17 cellular contexts compared by ENCODE assay signal in genomic region chrX:109797311-109797975, GRCh38.
DNase-seq lines count a peak whose midpoint lies in the region; ATAC-seq and TF ChIP-seq lines count a peak whose summit lies in the region.
"Had no signal": no experiment of that assay in that cellular context is flagged by ENCODE, and none has a peak within 500 bp of the region (broad histone marks: within the 10 kb centered on the region; RNA-seq: fewer than 3 reads in every experiment).

No MANE protein-coding gene starts in this region.

- TF ChIP-seq EP300 in tibial nerve (IDR thresholded peaks at IDR 0.05) = no peak

- H3K9me3 ChIP-seq in tibial nerve = no peaks in the 10 kb centered on the region

- H3K4me1 ChIP-seq in foreskin keratinocyte (peaks cover 8% of the 10 kb centered on the region), tibial nerve (no peaks in the 10 kb centered on the region)

- no peak for TF ChIP-seq POLR2A in tibial nerve (IDR thresholded peaks at IDR 0.05)

- DNase-seq in DMS 273 (lab: John Stamatoyannopoulos, UW; ENCODE audit: unreplicated experiment) = peak; percentile 66
- peak; percentile 30 for DNase-seq in NCI-H1694 treated with DMSO at 0.1 percent for 48 hours (lab: John Stamatoyannopoulos, UW)
- peak; percentile 17 to 42 for DNase-seq in foreskin keratinocyte
- no peak for DNase-seq in ACHN
- no peak for DNase-seq in tibial nerve (ENCODE audit: low spot score in 2 of 2)
- no peak for DNase-seq in NCI-H1930 (lab: John Stamatoyannopoulos, UW)
- DNase-seq: CD8-positive, alpha-beta memory T cell; dorsolateral prefrontal cortex; NCI-H146; NCI-H524; nephron progenitor cell; stimulated activated CD4-positive, alpha-beta T cell treated with anti-CD3 and anti-CD28 coated beads, Interleukin-4, amount 100 ng/mL, for 4 hours; T-helper 2 cell had no signal

- WGBS in tibial nerve, 2 donors = 54 to 61% methylated on average over 1 of the region's 1 CpG

- TF ChIP-seq CTCF in foreskin keratinocyte (conservative IDR thresholded peaks at IDR 0.05) (no peak), tibial nerve (IDR thresholded peaks at IDR 0.05) (no peak)

- H3K27ac ChIP-seq in foreskin keratinocyte (no peak overlapping the region), tibial nerve (no peak overlapping the region)
- H3K27ac ChIP-seq: cardiac muscle cell, dorsolateral prefrontal cortex had no signal

- H3K36me3 ChIP-seq in tibial nerve = no peaks in the 10 kb centered on the region
- H3K36me3 ChIP-seq: cardiac muscle cell had no signal

- ATAC-seq in SK-N-SH treated with all-trans-retinoic acid at 6 μM for 48 hours = peak; percentile 45; the same call in 2 of the 3 replicates
- ATAC-seq in foreskin keratinocyte = no peak
- no peak for ATAC-seq in GM21619 (IDR thresholded peaks at IDR 0.05; ENCODE audit: unreplicated experiment)

- no peak overlapping the region for H3K4me3 ChIP-seq in tibial nerve
- H3K4me3 ChIP-seq: cardiac muscle cell, dorsolateral prefrontal cortex, smooth muscle cell had no signal

- H3K27me3 ChIP-seq in foreskin keratinocyte (no peaks in the 10 kb centered on the region), tibial nerve (peaks cover 0 to 10% of the 10 kb centered on the region in 2 donors)
- H3K27me3 ChIP-seq: cardiac muscle cell had no signal

- in situ Hi-C loops in ACHN (cut with HindIII; ENCODE audit: low pct_ligation_motif_present, low pct_unique_long_range_greater_than_20kb, low sequenced_read_pairs) = no loop called here

TF ChIP-seq in SK-N-SH treated with all-trans-retinoic acid at 6 μM for 48 hours, 23 proteins besides CTCF, POLR2A, EP300 and RAD21:
- TF ChIP-seq ZNF70 (CRISPR knock-in tag; IDR thresholded peaks at IDR 0.05) (no peak), CSDC2 (CRISPR knock-in tag; IDR thresholded peaks at IDR 0.05) (no peak), RARB (CRISPR knock-in tag; IDR thresholded peaks at IDR 0.05) (no peak), ESRRG (CRISPR knock-in tag; IDR thresholded peaks at IDR 0.05) (no peak), CSRNP3 (CRISPR knock-in tag; IDR thresholded peaks at IDR 0.05) (no peak), ARNTL (CRISPR knock-in tag; IDR thresholded peaks at IDR 0.05; ENCODE audit: borderline replicate concordance, low read depth) (no peak), TCF4 (CRISPR knock-in tag; IDR thresholded peaks at IDR 0.05; ENCODE audit: borderline replicate concordance) (peak; percentile 58; the same call in 1 of the 2 replicates), ZNF8 (CRISPR knock-in tag; IDR thresholded peaks at IDR 0.05) (no peak)

Comparison
In these comparisons a context has a peak if more than half of its experiments do, and no peak if none do; other contexts are left out.
1. DNase-seq: peak in DMS 273 (single experiment), NCI-H1694 treated with DMSO at 0.1 percent for 48 hours (single experiment) and foreskin keratinocyte (2 of 2); none in ACHN (single experiment), tibial nerve (0 of 2) and NCI-H1930 (0 of 2).